ENCODE assay signal across 8 cellular contexts in genomic region chr19:14249012-14249754, GRCh38. TPM values are rescaled to one million over a fixed set of nuclear protein-coding genes. Genes with fewer than 3 reads are reported as not detected.
DNase-seq lines count a peak whose midpoint lies in the region; FAIRE-seq and TF ChIP-seq lines count a peak whose summit lies in the region.
"Not testable (repeated sequence)": the region's sequence is repeated elsewhere in the genome, so short reads cannot be mapped to it uniquely, and the experiment has no call there.

No MANE protein-coding gene starts in this region.

- peak overlapping the region; percentile 95 for H4K5ac ChIP-seq in H1 (ENCODE audit: insufficient read length, low read depth, low read length)

- 0 out of 2 replicates have a peak overlapping the region, but pooled peaks have one; percentile 72 for H2BK20ac ChIP-seq in H1 (ENCODE audit: low read length)

- not testable (repeated sequence) for H3K14ac ChIP-seq in H1 (ENCODE audit: insufficient read length)

- 20% methylated on average over 26 of the region's 39 CpGs for WGBS in SK-N-SH (ENCODE audit: low lambda C conversion rate)
- WGBS in H1 (ENCODE audit: extremely low coverage in 1 of 2, insufficient coverage in 1 of 2, insufficient read length in 1 of 2, insufficient replicate concordance in 2 of 2, low coverage in 1 of 2, low lambda C conversion rate in 2 of 2, missing lambda C conversion rate in 1 of 2), 2 experiments, result 3% methylated on average over 20 of the region's 39 CpGs; no CpG with 5 or more reads in 1 of the 2 experiments
- WGBS in thymus, result 1% methylated on average over 39 of the region's 39 CpGs

- POLR2A ChIA-PET in SK-N-SH (lab: Yijun Ruan, JAX), result interaction anchor here (0.7 kb wide), 1 partner anchor 13 kb away, joined by 4 read pairs; no protein-coding TSS in a partner anchor
- POLR2A ChIA-PET in H1 (lab: Charles Lee; ENCODE audit: partially characterized antibody), result interaction anchor here (0.6 to 1.8 kb wide), 4 partner anchors 10 to 290 kb away, joined by 3 to 7 read pairs (median 5); no protein-coding TSS in a partner anchor

- H3K4me3 ChIP-seq in SK-N-SH (ENCODE audit: low read depth in 2 of 2, low read length in 1 of 2) (peak overlapping the region; percentile 40 to 44), H1 (ENCODE audit: extremely low read depth in 1 of 4, insufficient read depth in 2 of 4, low read depth in 3 of 4, low read length in 4 of 4) (peak overlapping the region; percentile 35 to 66 (median 42)), kidney epithelial cell (ENCODE audit: low read depth, low read length) (peak overlapping the region; percentile 43), thymus (ENCODE audit: low read length) (peak overlapping the region; percentile 58)

- not testable (repeated sequence) for H3K4me1 ChIP-seq in SK-N-SH (ENCODE audit: control insufficient read depth in 1 of 2, insufficient read depth in 2 of 2, low read depth in 1 of 2, low read length in 1 of 2); thymus (ENCODE audit: control insufficient read depth, insufficient read depth, low read length)
- H3K4me1 ChIP-seq in H1 (replicated peaks in 1 of 4; ENCODE audit: control insufficient read depth in 3 of 4, insufficient read depth in 4 of 4, low read length in 3 of 4), result peaks cover 0 to 12% (median under 1%) of the 10 kb centered on the region in 4 experiments; a peak in 4 of 7 replicates

- not testable (repeated sequence) for H3K56ac ChIP-seq in H1 (replicated peaks; ENCODE audit: insufficient read length, low read depth, low read length)

- not testable (repeated sequence) for FAIRE-seq in H1 (lab: Jason Lieb, UNC)

- H3K23ac ChIP-seq in H1 (ENCODE audit: insufficient read length), result not testable (repeated sequence)

- H3K4me2 ChIP-seq in SK-N-SH, result peak overlapping the region; percentile 81
- H3K4me2 ChIP-seq in H1 (ENCODE audit: insufficient read depth in 1 of 2, low read depth in 2 of 2, low read length in 2 of 2), result peak overlapping the region; percentile 79

- not testable (repeated sequence) for H3K79me1 ChIP-seq in H1 (ENCODE audit: low read depth, low read length)

- H4K91ac ChIP-seq in H1 (replicated peaks; ENCODE audit: insufficient read length, low read length), result not testable (repeated sequence)

- not testable (repeated sequence) for H3K4ac ChIP-seq in H1 (replicated peaks; ENCODE audit: insufficient read length, low read depth, low read length)

- not testable (repeated sequence) for H3K79me2 ChIP-seq in SK-N-SH (ENCODE audit: insufficient read depth); H1 (ENCODE audit: control insufficient read depth in 1 of 2, insufficient read depth in 2 of 2, low read length in 2 of 2)

- DNase-seq in DMS79 (lab: John Stamatoyannopoulos, UW) (peak; percentile 31), NCI-H1105 (lab: John Stamatoyannopoulos, UW) (peak; percentile 53), SK-N-SH (peak; percentile 71), H1 (ENCODE audit: low read depth in 1 of 2, low spot score in 2 of 2) (peak in 1 of 2 experiments; percentile 89), posterior cingulate gyrus (peak; percentile 26 to 92 (median 57))
- DNase-seq in activated effector memory CD4-positive, alpha-beta T cell treated with anti-CD3 and anti-CD28 coated beads, Interleukin-2, amount 50 U/mL, for 16 hours, result peak; percentile 64
- not testable (repeated sequence) for DNase-seq in kidney epithelial cell (ENCODE audit: low read depth)

- H3F3A ChIP-seq in SK-N-SH (replicated peaks; ENCODE audit: insufficient read depth), result not testable (repeated sequence)

- not testable (repeated sequence) for H3K23me2 ChIP-seq in H1 (ENCODE audit: low read depth, low read length)

- not testable (repeated sequence) for TF ChIP-seq EP300 in SK-N-SH (IDR thresholded peaks at IDR 0.05; ENCODE audit: borderline replicate concordance in 1 of 2, low read depth in 1 of 2, low read length in 1 of 2); H1 (IDR thresholded peaks at IDR 0.05; ENCODE audit: borderline replicate concordance in 1 of 2, low read depth in 2 of 2, low read length in 2 of 2)

- not testable (repeated sequence) for H2AK5ac ChIP-seq in H1 (ENCODE audit: low read depth, low read length)

- H2AFZ ChIP-seq in SK-N-SH (ENCODE audit: low read depth), result peak overlapping the region; percentile 99
- H2AFZ ChIP-seq in H1 (ENCODE audit: low read length), result not testable (repeated sequence)

- TF ChIP-seq RAD21 in SK-N-SH (IDR thresholded peaks at IDR 0.05; ENCODE audit: low read length); H1 (IDR thresholded peaks at IDR 0.05 in 1 of 2, conservative IDR thresholded peaks at IDR 0.05 in 1 of 2; ENCODE audit: low read depth in 2 of 2, low read length in 2 of 2): not testable (repeated sequence)

- not testable (repeated sequence) for H2BK120ac ChIP-seq in H1 (replicated peaks; ENCODE audit: low read depth, low read length)

- not testable (repeated sequence) for H3K9me2 ChIP-seq in SK-N-SH

- not testable (repeated sequence) for H2BK15ac ChIP-seq in H1 (ENCODE audit: low read length)

- CTCF ChIA-PET in SK-N-SH (lab: Yijun Ruan, JAX), result interaction anchor here (1.1 kb wide), 1 partner anchor 113 kb away, joined by 3 read pairs; the partner anchor contains the start of gene ASF1B
- CTCF ChIA-PET in H1 (lab: Charles Lee; ENCODE audit: partially characterized antibody), result interaction anchor here (0.6 to 1.3 kb wide), 6 partner anchors 11 to 323 kb away, joined by 3 to 4 read pairs (median 3); partner anchors contain the start of gene NDUFB7

- intact Hi-C loops in posterior cingulate gyrus (cut with DNase I), result not testable (repeated sequence)

- H2BK5ac ChIP-seq in H1 (ENCODE audit: low read depth, low read length), result peak overlapping the region; percentile 88; the same call in 1 of the 2 replicates

- peak overlapping the region; percentile 71 for H3K18ac ChIP-seq in H1 (ENCODE audit: extremely low read depth, low read length)

- H3K36me3 ChIP-seq in SK-N-SH (replicated peaks in 1 of 2; ENCODE audit: control insufficient read depth in 1 of 2, insufficient read depth in 2 of 2, low read length in 1 of 2); H1 (ENCODE audit: control insufficient read depth in 2 of 4, insufficient read depth in 4 of 4, low read length in 3 of 4); kidney epithelial cell (ENCODE audit: control insufficient read depth, insufficient read depth, low read length); thymus (ENCODE audit: control insufficient read depth, insufficient read depth): not testable (repeated sequence)

- not testable (repeated sequence) for H4K20me1 ChIP-seq in SK-N-SH (ENCODE audit: insufficient read depth); H1 (replicated peaks in 1 of 2; ENCODE audit: control insufficient read depth in 1 of 2, insufficient read depth in 2 of 2, low read length in 2 of 2)

- H3K9me3 ChIP-seq in SK-N-SH; H1 (ENCODE audit: insufficient read depth in 2 of 2, low read depth in 1 of 2, low read length in 1 of 2); thymus (ENCODE audit: control insufficient read depth): not testable (repeated sequence)

- TF ChIP-seq POLR2A in H1 (IDR thresholded peaks at IDR 0.05; ENCODE audit: control extremely low read depth in 1 of 2, low read depth in 2 of 2, low read length in 2 of 2), result peak in 1 of 2 experiments; percentile 40; a peak in 2 of 3 replicates

- 0 out of 2 replicates have a peak overlapping the region, but pooled peaks have one; percentile 50 for H2BK12ac ChIP-seq in H1 (ENCODE audit: low read depth, low read length)

- H3K27ac ChIP-seq in SK-N-SH (ENCODE audit: low read depth in 2 of 2, low read length in 1 of 2) (peak overlapping the region in 1 of 2 experiments; percentile 84; a peak in 2 of 4 replicates), H1 (ENCODE audit: low read depth, low read length) (peak overlapping the region; percentile 91; the same call in 1 of the 2 replicates), thymus (ENCODE audit: low read depth) (peak overlapping the region; percentile 60)

- H4K8ac ChIP-seq in H1 (ENCODE audit: extremely low read depth, insufficient read depth, low read length), result not testable (repeated sequence)

- H3K27me3 ChIP-seq in SK-N-SH (ENCODE audit: insufficient read depth); H1 (replicated peaks in 1 of 4; ENCODE audit: control insufficient read depth in 3 of 4, extremely low read depth in 1 of 4, insufficient read depth in 3 of 4, low read length in 3 of 4); kidney epithelial cell (ENCODE audit: control insufficient read depth, insufficient read depth, low read length); thymus (ENCODE audit: control insufficient read depth, insufficient read depth): not testable (repeated sequence)

- not testable (repeated sequence) for TF ChIP-seq CTCF in SK-N-SH (IDR thresholded peaks at IDR 0.05); H1 (IDR thresholded peaks at IDR 0.05; ENCODE audit: control extremely low read depth in 1 of 3, insufficient read depth in 1 of 3, low read depth in 1 of 3, low read length in 3 of 3); kidney epithelial cell (IDR thresholded peaks at IDR 0.05; ENCODE audit: insufficient read depth, low read length, poor library complexity, severe bottlenecking)

- H3K9ac ChIP-seq in SK-N-SH, result peak overlapping the region; percentile 64
- peak overlapping the region in 3 of 4 experiments; percentile 63 to 76 (median 74); a peak in 5 of 7 replicates for H3K9ac ChIP-seq in H1 (replicated peaks in 1 of 4; ENCODE audit: extremely low read depth in 1 of 4, low read depth in 3 of 4, low read length in 3 of 4)

TF ChIP-seq in H1, 55 proteins besides CTCF, POLR2A, EP300 and RAD21 (continues in another document):
- 0 out of 2 replicates have a peak, but pooled peaks have one; percentile 8 for TF ChIP-seq RBBP5 (IDR thresholded peaks at IDR 0.05; ENCODE audit: borderline replicate concordance, low read depth, low read length)

RNA-seq across cellular contexts. Expression of gene ADGRL1, which starts 43.2 kb away (rescaled TPM):
- polyA plus RNA-seq in SK-N-SH (2012; rRNA removed), result 13.4 TPM in 2 replicates
- polyA plus RNA-seq in SK-N-SH (2012; cell fraction: cytosol; rRNA removed), result 4.6 and 7.8 TPM in 2 replicates
- 30.2 and 34.8 TPM in 2 replicates for polyA plus RNA-seq in SK-N-SH (2012; cell fraction: nucleus; rRNA removed)
- total RNA-seq in H1 (2021; fragmentation: NEBNext Ultra II Directional; extraction: Animal tissue kit (Norgen Biotek cat#: 25700)), result 112 and 119 TPM in 2 replicates
- 95.6 and 158 TPM in 2 replicates for polyA plus RNA-seq in H1 (2011; rRNA removed)
- polyA plus RNA-seq in H1 (2011; cell fraction: cytosol; rRNA removed), result 70.7 TPM
- polyA plus RNA-seq in H1 (2011; cell fraction: nucleus; rRNA removed), result 342 TPM
- 42.7 to 97.4 TPM (median 91.9 TPM) in 4 replicates for polyA plus RNA-seq in H1 (2012, experiment 1 of 2)
- polyA plus RNA-seq in H1 (2012, experiment 2 of 2), result 55.8 TPM
- 81.7 TPM for polyA plus RNA-seq in H1 (2013, experiment 1 of 2)
- 76.2 TPM for polyA plus RNA-seq in H1 (2013, experiment 2 of 2)
- 102 and 137 TPM in 2 replicates for polyA minus RNA-seq in H1 (2011; rRNA and poly(A)+ RNA removed)
- polyA minus RNA-seq in H1 (2011; cell fraction: cytosol; rRNA and poly(A)+ RNA removed), result 97.0 TPM
- 130 TPM for polyA minus RNA-seq in H1 (2011; cell fraction: nucleus; rRNA and poly(A)+ RNA removed)
- 15.0 and 20.6 TPM in 2 replicates for total RNA-seq in kidney epithelial cell
- polyA plus RNA-seq in thymus, result 8.4 TPM
